11 cellular contexts compared by ENCODE assay signal in genomic region chr15:41640985-41641384, GRCh38.
"Had no signal": no experiment of that assay in that cellular context is flagged by ENCODE, and none has a peak within 500 bp of the region (broad histone marks: within the 10 kb centered on the region; RNA-seq: fewer than 3 reads in every experiment).

No MANE protein-coding gene starts in this region.

- H3K9me3 Mint-ChIP-seq: GM23338, H9, HFFc6 had no signal

- H3K36me3 ChIP-seq: HAP-1 had no signal

- DNase-seq: GM23248, GOT3, H7, H9, HCEC 1CT, HFFc6 had no signal

- H3K4me1 Mint-ChIP-seq: GM23338 had no signal

- H3K27ac ChIP-seq: GM23248 had no signal

- H3K4me3 ChIP-seq: GM23248, GM23338, HAP-1 had no signal

- FAIRE-seq: H1, H54 had no signal

- H3K4me1 ChIP-seq: HAP-1 had no signal

- H3K9me3 ChIP-seq: HAP-1 had no signal

- H3K9ac ChIP-seq: GM23248 had no signal

- H3K4me2 ChIP-seq: GM23338 had no signal

- ATAC-seq: GM23338, HCT116 had no signal

- H2AFZ ChIP-seq: GM23248, GM23338 had no signal

- H3K27ac Mint-ChIP-seq: GM23338, H9, HFFc6 had no signal

- H3K4me3 Mint-ChIP-seq: GM23338, H9, HFFc6 had no signal
